9 cellular contexts compared by ENCODE assay signal in the genomic region with DNA sequence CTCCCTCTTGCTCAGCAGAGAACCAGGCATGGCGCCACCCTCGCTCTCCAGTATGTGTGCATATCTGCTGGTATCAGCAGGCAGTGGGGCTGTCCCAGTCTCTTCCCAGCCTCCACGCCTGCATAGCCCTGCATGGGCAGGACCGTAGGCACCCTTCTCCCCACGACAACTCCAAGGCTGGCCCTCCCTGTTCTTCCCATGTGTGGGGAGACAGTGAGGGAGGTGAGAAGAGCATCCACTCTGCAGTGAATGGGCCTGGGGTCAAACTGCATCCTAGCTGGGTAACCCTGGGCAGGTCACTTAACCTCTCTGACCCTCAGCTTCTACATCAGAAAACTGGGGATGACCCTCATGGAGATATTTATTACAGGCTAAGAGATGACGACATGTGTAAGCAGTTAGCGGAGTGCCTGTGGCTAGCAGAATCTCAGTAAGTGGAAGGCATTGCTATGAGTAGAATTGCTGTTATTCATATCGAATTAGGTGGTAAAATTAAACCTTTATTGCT. TPM values are rescaled to one million over a fixed set of nuclear protein-coding genes. Genes with fewer than 3 reads are reported as not detected.
DNase-seq lines count a peak whose midpoint lies in the region; ATAC-seq, FAIRE-seq and TF ChIP-seq lines count a peak whose summit lies in the region.
"Had no signal": no experiment of that assay in that cellular context is flagged by ENCODE, and none has a peak within 500 bp of the region (broad histone marks: within the 10 kb centered on the region; RNA-seq: fewer than 3 reads in every experiment).

No MANE protein-coding gene starts in this region.

- ATAC-seq in HepG2 (no peak), right lobe of liver (no peak), HG03520 (IDR thresholded peaks at IDR 0.05; ENCODE audit: unreplicated experiment) (peak; percentile 34), heart right ventricle (peak in 7 of 8 donors; percentile 2 to 51 (median 26))

- TF ChIP-seq RAD21 in HepG2 (CRISPR knock-in tag; IDR thresholded peaks at IDR 0.05), result no peak

- no peak for DNase-seq in HepG2 (ENCODE audit: low spot score)
- no peak for DNase-seq in right lobe of liver
- no peak for DNase-seq in heart right ventricle
- no peak for DNase-seq in cerebellar nuclear complex (lab: John Stamatoyannopoulos, UW)
- no peak for DNase-seq in GDM1 (lab: John Stamatoyannopoulos, UW)
- no peak for DNase-seq in activated gamma-delta T cell (lab: John Stamatoyannopoulos, UW)
- DNase-seq in NCI-H146 treated with DMSO at 0.1 percent for 48 hours (lab: John Stamatoyannopoulos, UW; ENCODE audit: unreplicated experiment), result no peak
- DNase-seq: stimulated activated CD4-positive, alpha-beta T cell treated with anti-CD3 and anti-CD28 coated beads, Interleukin-12 subunit alpha, Interleukin-12 subunit beta, amount 100 ng/mL, for 4 hours had no signal

- H3K36me3 ChIP-seq in HepG2 (replicated peaks in 1 of 2; ENCODE audit: control insufficient read depth in 1 of 2, insufficient read depth in 2 of 2, low read length in 2 of 2) (no peaks in the 10 kb centered on the region), right lobe of liver (no peaks in the 10 kb centered on the region), heart right ventricle (no peaks in the 10 kb centered on the region)

- no peaks in the 10 kb centered on the region for H3K27me3 ChIP-seq in HepG2 (ENCODE audit: control insufficient read depth in 1 of 2, insufficient read depth in 2 of 2, low read length in 2 of 2)
- no peaks in the 10 kb centered on the region for H3K27me3 ChIP-seq in right lobe of liver
- H3K27me3 ChIP-seq in heart right ventricle, result no peaks in the 10 kb centered on the region

- FAIRE-seq in HepG2 (lab: Jason Lieb, UNC), result no peak

- H3K4me3 ChIP-seq in HepG2 (replicated peaks in 1 of 3; ENCODE audit: insufficient read depth in 1 of 3, low read depth in 2 of 3, low read length in 3 of 3) (peak overlapping the region in 1 of 3 experiments; percentile 12; a peak in 1 of 6 replicates), right lobe of liver (no peak overlapping the region), heart right ventricle (peak overlapping the region in 4 of 10 donors; percentile 7 to 23 (median 19))

- POLR2A ChIA-PET in HepG2 (lab: Yijun Ruan, JAX), result interaction anchor here (1.0 kb wide), 1 partner anchor 9 kb away, joined by 3 read pairs; no protein-coding TSS in a partner anchor

- no peaks in the 10 kb centered on the region for H4K20me1 ChIP-seq in HepG2 (ENCODE audit: insufficient read depth, low read length)

- BruUV-seq in HepG2 (replicated peaks; lab: Mats Ljungman, UMichigan), result no TSS peak

- peaks cover 100% of the 10 kb centered on the region for H3K4me1 ChIP-seq in HepG2 (ENCODE audit: insufficient read depth, low read length)
- H3K4me1 ChIP-seq in right lobe of liver, result no peaks in the 10 kb centered on the region
- H3K4me1 ChIP-seq in heart right ventricle, result peaks cover 8 to 62% (median 36%) of the 10 kb centered on the region in 9 donors

- 89% methylated on average over 7 of the region's 8 CpGs for WGBS in HepG2 (ENCODE audit: low lambda C conversion rate)
- WGBS in right lobe of liver (ENCODE audit: insufficient coverage, low coverage, low lambda C conversion rate, missing lambda C conversion rate), result 60% methylated on average over 3 of the region's 8 CpGs
- 54 to 63% methylated on average over 8 of the region's 8 CpGs for WGBS in heart right ventricle, 2 donors

- no peak for TF ChIP-seq POLR2A in HepG2 (IDR thresholded peaks at IDR 0.05; ENCODE audit: insufficient read depth in 1 of 2, low read depth in 2 of 2, low read length in 2 of 2)
- TF ChIP-seq POLR2A in right lobe of liver (IDR thresholded peaks at IDR 0.05), result no peak

- peak overlapping the region; percentile 57 for H3K4me2 ChIP-seq in HepG2 (ENCODE audit: low read depth, low read length)

- in situ Hi-C loops in HepG2 (cut with HindIII; ENCODE audit: extremely low pct_ligation_motif_present, low pct_unique_long_range_greater_than_20kb), result no loop called here

- TF ChIP-seq EP300 in HepG2 (IDR thresholded peaks at IDR 0.05; ENCODE audit: low read depth in 2 of 2, low read length in 2 of 2) (no peak), HepG2 (CRISPR knock-in tag; IDR thresholded peaks at IDR 0.05; ENCODE audit: borderline replicate concordance) (no peak)

- intact Hi-C loops in HepG2 (cut with micrococcal nuclease; ENCODE audit: unreplicated experiment), result no loop called here
- intact Hi-C loops in right lobe of liver (cut with DNase I), result no loop called here
- intact Hi-C loops in heart right ventricle (cut with DNase I), result no loop called here

- no peaks in the 10 kb centered on the region for H3K79me2 ChIP-seq in HepG2 (ENCODE audit: insufficient read depth, low read length)

- H3K9me3 ChIP-seq in HepG2 (ENCODE audit: low read length) (no peaks in the 10 kb centered on the region), right lobe of liver (no peaks in the 10 kb centered on the region), heart right ventricle (peaks cover 0 to 6% (median 0%) of the 10 kb centered on the region in 11 donors)

- CTCF ChIA-PET in HepG2 (lab: Yijun Ruan, JAX; ENCODE audit: low intra/inter-chr PET ratio, low total read pairs), result no interaction called here

- H3K27ac ChIP-seq in HepG2 (ENCODE audit: extremely low read length, insufficient read depth, low read length) (peak overlapping the region; percentile 60), right lobe of liver (no peak overlapping the region), heart right ventricle (peak overlapping the region; percentile 51 to 93 (median 80))

- peak overlapping the region; percentile 64 for H3K9ac ChIP-seq in HepG2 (ENCODE audit: insufficient read depth, low read depth, low read length)

- H2AFZ ChIP-seq in HepG2 (ENCODE audit: low read length), result no peak overlapping the region

- TF ChIP-seq CTCF in HepG2 (CRISPR knock-in tag; IDR thresholded peaks at IDR 0.05) (no peak), right lobe of liver (IDR thresholded peaks at IDR 0.05) (no peak), heart right ventricle (IDR thresholded peaks at IDR 0.05) (no peak)

TF ChIP-seq in HepG2, 621 proteins besides CTCF, POLR2A, EP300 and RAD21 (continues in another document):
- TF ChIP-seq, protein P1, sequence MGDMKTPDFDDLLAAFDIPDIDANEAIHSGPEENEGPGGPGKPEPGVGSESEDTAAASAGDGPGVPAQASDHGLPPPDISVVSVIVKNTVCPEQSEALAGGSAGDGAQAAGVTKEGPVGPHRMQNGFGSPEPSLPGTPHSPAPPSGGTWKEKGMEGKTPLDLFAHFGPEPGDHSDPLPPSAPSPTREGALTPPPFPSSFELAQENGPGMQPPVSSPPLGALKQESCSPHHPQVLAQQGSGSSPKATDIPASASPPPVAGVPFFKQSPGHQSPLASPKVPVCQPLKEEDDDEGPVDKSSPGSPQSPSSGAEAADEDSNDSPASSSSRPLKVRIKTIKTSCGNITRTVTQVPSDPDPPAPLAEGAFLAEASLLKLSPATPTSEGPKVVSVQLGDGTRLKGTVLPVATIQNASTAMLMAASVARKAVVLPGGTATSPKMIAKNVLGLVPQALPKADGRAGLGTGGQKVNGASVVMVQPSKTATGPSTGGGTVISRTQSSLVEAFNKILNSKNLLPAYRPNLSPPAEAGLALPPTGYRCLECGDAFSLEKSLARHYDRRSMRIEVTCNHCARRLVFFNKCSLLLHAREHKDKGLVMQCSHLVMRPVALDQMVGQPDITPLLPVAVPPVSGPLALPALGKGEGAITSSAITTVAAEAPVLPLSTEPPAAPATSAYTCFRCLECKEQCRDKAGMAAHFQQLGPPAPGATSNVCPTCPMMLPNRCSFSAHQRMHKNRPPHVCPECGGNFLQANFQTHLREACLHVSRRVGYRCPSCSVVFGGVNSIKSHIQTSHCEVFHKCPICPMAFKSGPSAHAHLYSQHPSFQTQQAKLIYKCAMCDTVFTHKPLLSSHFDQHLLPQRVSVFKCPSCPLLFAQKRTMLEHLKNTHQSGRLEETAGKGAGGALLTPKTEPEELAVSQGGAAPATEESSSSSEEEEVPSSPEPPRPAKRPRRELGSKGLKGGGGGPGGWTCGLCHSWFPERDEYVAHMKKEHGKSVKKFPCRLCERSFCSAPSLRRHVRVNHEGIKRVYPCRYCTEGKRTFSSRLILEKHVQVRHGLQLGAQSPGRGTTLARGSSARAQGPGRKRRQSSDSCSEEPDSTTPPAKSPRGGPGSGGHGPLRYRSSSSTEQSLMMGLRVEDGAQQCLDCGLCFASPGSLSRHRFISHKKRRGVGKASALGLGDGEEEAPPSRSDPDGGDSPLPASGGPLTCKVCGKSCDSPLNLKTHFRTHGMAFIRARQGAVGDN (CRISPR knock-in tag; IDR thresholded peaks at IDR 0.05), result peak; percentile 40; the same call in 1 of the 2 replicates
- TF ChIP-seq ARNTL (CRISPR knock-in tag; IDR thresholded peaks at IDR 0.05) (0 out of 2 replicates have a peak, but pooled peaks have one; percentile 17), ZMYM3 (CRISPR knock-in tag; IDR thresholded peaks at IDR 0.05) (peak; percentile 64; the same call in 1 of the 2 replicates), HOXA7 (CRISPR knock-in tag; IDR thresholded peaks at IDR 0.05) (no peak)

RNA-seq across cellular contexts. Expression of a gene that starts 13.3 kb away (rescaled TPM):
- total RNA-seq in HepG2 (2016; rRNA removed; fragmentation: Illumina TruSeq; extraction: Trizol) (36.2 and 38.1 TPM in 2 replicates), right lobe of liver (1 to 10 TPM in 4 of 6 experiments, under 1 TPM in 1, not detected in 1; 0.09 to 2.0 (median 1.1) TPM), heart right ventricle (1 to 10 TPM in 9 of 10 donors, under 1 TPM in 1; 0.88 to 4.7 (median 1.7) TPM)
- 18.7 and 20.4 TPM in 2 replicates for total RNA-seq in HepG2 (2016; cell fraction: cytosol; rRNA removed; fragmentation: Illumina TruSeq; extraction: Trizol; ENCODE audit: low read depth)
- total RNA-seq in HepG2 (2016; cell fraction: insoluble cytoplasmic fraction; rRNA removed; fragmentation: Illumina TruSeq; extraction: Trizol), result 34.9 and 39.3 TPM in 2 replicates
- 36.1 and 39.1 TPM in 2 replicates for total RNA-seq in HepG2 (2016; cell fraction: membrane; rRNA removed; fragmentation: Illumina TruSeq; extraction: Trizol)
- total RNA-seq in HepG2 (2016; cell fraction: nucleus; rRNA removed; fragmentation: Illumina TruSeq; extraction: Trizol), result 27.0 and 32.8 TPM in 2 replicates
- polyA plus RNA-seq in HepG2 (2011; rRNA removed) (125 and 136 TPM in 2 replicates), heart right ventricle (1 to 10 TPM in 1 of 2 donors, under 1 TPM in 1; 0.78 to 6.1 TPM)
- polyA plus RNA-seq in HepG2 (2011; cell fraction: cytosol; rRNA removed), result 88.0 and 109 TPM in 2 replicates
- 335 and 419 TPM in 2 replicates for polyA plus RNA-seq in HepG2 (2011; cell fraction: nucleus; rRNA removed)
- 46.9 and 59.9 TPM in 2 replicates for polyA plus RNA-seq in HepG2 (2012)
- 25.2 and 30.9 TPM in 2 replicates for polyA plus RNA-seq in HepG2 (2016; cell fraction: cytosol; fragmentation: Illumina TruSeq; extraction: Trizol; ENCODE audit: low read depth)
- polyA plus RNA-seq in HepG2 (2016; cell fraction: insoluble cytoplasmic fraction; fragmentation: Illumina TruSeq; extraction: Trizol; ENCODE audit: low read depth), result 49.3 and 54.5 TPM in 2 replicates
- 43.5 and 51.8 TPM in 2 replicates for polyA plus RNA-seq in HepG2 (2016; cell fraction: membrane; fragmentation: Illumina TruSeq; extraction: Trizol; ENCODE audit: low read depth)
- polyA plus RNA-seq in HepG2 (2016; cell fraction: nucleus; fragmentation: Illumina TruSeq; extraction: Trizol; ENCODE audit: insufficient read depth, low read depth), result 77.3 and 79.0 TPM in 2 replicates
- polyA minus RNA-seq in HepG2 (2011; rRNA and poly(A)+ RNA removed; ENCODE audit: low replicate concordance), result 2.2 and 130 TPM in 2 replicates
- 39.6 and 44.4 TPM in 2 replicates for polyA minus RNA-seq in HepG2 (2011; cell fraction: cytosol; rRNA and poly(A)+ RNA removed)
- polyA minus RNA-seq in HepG2 (2011; cell fraction: nucleus; rRNA and poly(A)+ RNA removed), result 64.2 and 69.1 TPM in 2 replicates

Comparison
In these comparisons a context has a peak if more than half of its experiments do, and no peak if none do; other contexts are left out.
1. H3K27ac ChIP-seq: peak in HepG2 (single experiment) and heart right ventricle (10 of 10); none in right lobe of liver (0 of 3).
2. ATAC-seq: peak in HG03520 (single experiment) and heart right ventricle (7 of 8); none in HepG2 (single experiment) and right lobe of liver (0 of 4).